In the genomic region with DNA sequence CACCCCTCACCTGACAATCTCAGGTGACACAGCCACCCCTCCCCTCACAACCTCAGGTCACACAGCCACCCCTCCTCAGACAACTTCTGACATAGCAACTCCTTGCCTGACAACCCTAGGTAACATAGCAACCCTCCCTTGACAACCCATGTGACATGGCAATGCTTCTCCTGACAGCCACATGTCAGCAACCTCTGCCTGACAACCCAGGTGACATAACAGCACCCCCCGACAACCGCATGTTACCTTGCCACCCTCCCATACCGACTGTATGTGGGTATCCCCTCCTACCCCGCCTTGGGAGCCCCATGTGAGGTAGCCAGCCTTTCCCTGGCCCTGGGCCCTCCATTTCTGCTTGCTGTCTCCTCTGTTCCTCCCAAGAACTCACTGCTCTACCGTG, we compare ENCODE assay signal across 30 cellular contexts.
"Had no signal": no experiment of that assay in that cellular context is flagged by ENCODE, and none has a peak within 500 bp of the region (broad histone marks: within the 10 kb centered on the region; RNA-seq: fewer than 3 reads in every experiment).

No MANE protein-coding gene starts in this region.

- H3K36me3 Mint-ChIP-seq: activated CD8-positive, alpha-beta memory T cell treated with anti-CD3 and anti-CD28 coated beads, Interleukin-2, amount 10 ng/mL, durations not matched to agents 7 days and 5 days; activated naive CD4-positive, alpha-beta T cell treated with anti-CD3 and anti-CD28 coated beads, Interleukin-2, amount 10 ng/mL, durations not matched to agents 7 days and 5 days; activated naive CD8-positive, alpha-beta T cell treated with anti-CD3 and anti-CD28 coated beads for 36 hours had no signal

- H3K27me3 ChIP-seq: brain microvascular endothelial cell, cardiac muscle cell, Peyer's patch, SJCRH30 had no signal

- H3K4me3 ChIP-seq: cardiac muscle cell, Peyer's patch, SJCRH30 had no signal

- H3K4me3 Mint-ChIP-seq: activated B cell treated with CpG ODN at 0.5 μM for 24 hours; activated CD4-positive, alpha-beta T cell treated with anti-CD3 and anti-CD28 coated beads, Interleukin-2, amount 10 ng/mL, durations not matched to agents 24 days and 14 days; activated CD8-positive, alpha-beta memory T cell treated with anti-CD3 and anti-CD28 coated beads, Interleukin-2, amount 10 ng/mL, durations not matched to agents 7 days and 5 days; activated naive CD4-positive, alpha-beta T cell treated with anti-CD3 and anti-CD28 coated beads, Interleukin-2, amount 10 ng/mL, durations not matched to agents 7 days and 5 days; activated naive CD8-positive, alpha-beta T cell treated with anti-CD3 and anti-CD28 coated beads for 36 hours; activated T-helper 17 cell treated with anti-CD3 and anti-CD28 coated beads, Interleukin-2, amount 50 U/mL, for 72 hours; T-helper 1 cell treated with Interleukin-12 subunit alpha and Interleukin-12 subunit beta and Interleukin-4 antibody, amounts not matched to agents 30 μg/mL and 1 μg/mL, for 36 hours had no signal

- H3K4me1 ChIP-seq: Peyer's patch, SJCRH30 had no signal

- H3K27ac ChIP-seq: brain microvascular endothelial cell, cardiac muscle cell, Peyer's patch, RWPE1, SJCRH30 had no signal

- ATAC-seq: activated CD8-positive, alpha-beta memory T cell treated with anti-CD3 and anti-CD28 coated beads, Interleukin-2, amount 10 ng/mL, durations not matched to agents 7 days and 5 days; activated T-helper 17 cell treated with anti-CD3 and anti-CD28 coated beads, Interleukin-2, amount 50 U/mL, for 72 hours; SK-N-SH treated with all-trans-retinoic acid at 6 μM for 48 hours had no signal

- H3K27ac Mint-ChIP-seq: activated B cell treated with CpG ODN at 0.5 μM for 24 hours; activated CD4-positive, alpha-beta T cell treated with anti-CD3 and anti-CD28 coated beads, Interleukin-2, amount 10 ng/mL, durations not matched to agents 24 days and 14 days; activated CD8-positive, alpha-beta memory T cell treated with anti-CD3 and anti-CD28 coated beads, Interleukin-2, amount 10 ng/mL, durations not matched to agents 7 days and 5 days; activated naive CD4-positive, alpha-beta T cell treated with anti-CD3 and anti-CD28 coated beads, Interleukin-2, amount 10 ng/mL, durations not matched to agents 7 days and 5 days; activated naive CD8-positive, alpha-beta T cell treated with anti-CD3 and anti-CD28 coated beads for 36 hours; activated T-helper 17 cell treated with anti-CD3 and anti-CD28 coated beads, Interleukin-2, amount 50 U/mL, for 72 hours; T-helper 1 cell treated with Interleukin-12 subunit alpha and Interleukin-12 subunit beta and Interleukin-4 antibody, amounts not matched to agents 30 μg/mL and 1 μg/mL, for 36 hours had no signal

- H3K27me3 Mint-ChIP-seq: activated B cell treated with CpG ODN at 0.5 μM for 24 hours; activated CD4-positive, alpha-beta T cell treated with anti-CD3 and anti-CD28 coated beads, Interleukin-2, amount 10 ng/mL, durations not matched to agents 24 days and 14 days; activated CD8-positive, alpha-beta memory T cell treated with anti-CD3 and anti-CD28 coated beads, Interleukin-2, amount 10 ng/mL, durations not matched to agents 7 days and 5 days had no signal

- H3K9me3 Mint-ChIP-seq: activated CD4-positive, alpha-beta T cell treated with anti-CD3 and anti-CD28 coated beads, Interleukin-2, amount 10 ng/mL, durations not matched to agents 24 days and 14 days; activated T-helper 17 cell treated with anti-CD3 and anti-CD28 coated beads, Interleukin-2, amount 50 U/mL, for 72 hours; T-helper 1 cell treated with Interleukin-12 subunit alpha and Interleukin-12 subunit beta and Interleukin-4 antibody, amounts not matched to agents 30 μg/mL and 1 μg/mL, for 36 hours had no signal

- H3K4me1 Mint-ChIP-seq: activated B cell treated with CpG ODN at 0.5 μM for 24 hours; activated CD4-positive, alpha-beta T cell treated with anti-CD3 and anti-CD28 coated beads, Interleukin-2, amount 10 ng/mL, durations not matched to agents 24 days and 14 days; activated CD8-positive, alpha-beta memory T cell treated with anti-CD3 and anti-CD28 coated beads, Interleukin-2, amount 10 ng/mL, durations not matched to agents 7 days and 5 days; activated naive CD4-positive, alpha-beta T cell treated with anti-CD3 and anti-CD28 coated beads, Interleukin-2, amount 10 ng/mL, durations not matched to agents 7 days and 5 days; activated naive CD8-positive, alpha-beta T cell treated with anti-CD3 and anti-CD28 coated beads for 36 hours; activated T-helper 17 cell treated with anti-CD3 and anti-CD28 coated beads, Interleukin-2, amount 50 U/mL, for 72 hours had no signal

- H3K36me3 ChIP-seq: brain microvascular endothelial cell, cardiac muscle cell, Peyer's patch, SJCRH30 had no signal

- DNase-seq: activated B cell treated with CpG ODN at 0.5 μM for 24 hours; activated CD4-positive, alpha-beta T cell treated with anti-CD3 and anti-CD28 coated beads for 1 hour; activated CD4-positive, alpha-beta T cell treated with anti-CD3 and anti-CD28 coated beads, Interleukin-2, amount 10 ng/mL, durations not matched to agents 24 days and 14 days; activated CD4-positive, alpha-beta T cell treated with anti-CD3 and anti-CD28 coated beads, Interleukin-2, amount 50 U/mL, for 48 hours; activated CD8-positive, alpha-beta memory T cell treated with anti-CD3 and anti-CD28 coated beads, Interleukin-2, amount 10 ng/mL, durations not matched to agents 7 days and 5 days; activated gamma-delta T cell; activated naive CD4-positive, alpha-beta T cell treated with anti-CD3 and anti-CD28 coated beads, Interleukin-2, amount 10 ng/mL, durations not matched to agents 7 days and 5 days; activated naive CD8-positive, alpha-beta T cell treated with anti-CD3 and anti-CD28 coated beads for 36 hours; activated T-cell treated with anti-CD3 and anti-CD28 coated beads for 4 hours; activated T-cell treated with anti-CD3 and anti-CD28 coated beads, Interleukin-2, amount 50 U/mL, for 48 hours; brain microvascular endothelial cell; cerebellar nuclear complex; KG1; NCI-H1048; NCI-H146; NCI-H187 treated with DMSO at 0.1 percent for 48 hours; NCI-H2081 treated with DMSO at 0.1 percent for 48 hours; NCI-H345; NCI-H510A; NCI-H69; NK-92 treated with Interleukin-12 subunit alpha and Interleukin-12 subunit beta, amount 100 ng/mL, for 24 hours; OCI-M1; Right ventricle myocardium superior; SJCRH30 had no signal

- H3K9me3 ChIP-seq: Peyer's patch, SJCRH30 had no signal
